Comparison of ENCODE assay signal across 8 cellular contexts in genomic region chr13:75695908-75696307, GRCh38.
DNase-seq lines count a peak whose midpoint lies in the region; ATAC-seq and TF ChIP-seq lines count a peak whose summit lies in the region.
"Not testable (repeated sequence)": the region's sequence is repeated elsewhere in the genome, so short reads cannot be mapped to it uniquely, and the experiment has no call there.

No MANE protein-coding gene starts in this region.

- peak; percentile 82 for TF ChIP-seq CTCF in AG04449 (IDR thresholded peaks at IDR 0.05; ENCODE audit: insufficient read depth, low read length, missing control alignments)

- H3K4me3 ChIP-seq in AG04449 (ENCODE audit: low read depth, low read length) = not testable (repeated sequence)

- CTCF ChIA-PET in AG04449 (lab: Yijun Ruan, JAX) = interaction anchor here (0.6 to 8.0 kb wide), 58 partner anchors 10 to 779 kb away, joined by 3 to 106 read pairs (median 5); partner anchors contain the start of gene COMMD6

- not testable (repeated sequence) for DNase-seq in AG04449 (ENCODE audit: low read depth, low spot score)
- DNase-seq in NCI-H82 (lab: John Stamatoyannopoulos, UW) = peak; percentile 82
- DNase-seq in activated CD4-positive, alpha-beta T cell treated with anti-CD3 and anti-CD28 coated beads, Interleukin-2, amount 50 U/mL, for 1 hour = peak; percentile 74
- DNase-seq in cerebellar cortex (ENCODE audit: low spot score) = peak; percentile 83
- peak; percentile 74 for DNase-seq in islet precursor cell
- peak; percentile 53 to 82 (median 64) for DNase-seq in stimulated activated CD4-positive, alpha-beta T cell treated with anti-CD3 and anti-CD28 coated beads, Interleukin-12 subunit alpha, Interleukin-12 subunit beta, amount 100 ng/mL, for 48 hours (ENCODE audit: low read depth in 2 of 3, low spot score in 1 of 3)

- ATAC-seq in GM18867 (IDR thresholded peaks at IDR 0.05; ENCODE audit: unreplicated experiment) (peak; percentile 78), HG03520 (IDR thresholded peaks at IDR 0.05; ENCODE audit: unreplicated experiment) (peak; percentile 71)

- POLR2A ChIA-PET in AG04449 (lab: Yijun Ruan, JAX) = not testable (repeated sequence)
